Comparison of ENCODE assay signal across 22 cellular contexts in genomic region chr16:81427245-81427644, GRCh38.
"Had no signal": no experiment of that assay in that cellular context is flagged by ENCODE, and none has a peak within 500 bp of the region (broad histone marks: within the 10 kb centered on the region; RNA-seq: fewer than 3 reads in every experiment).

No MANE protein-coding gene starts in this region.

- H3K4me3 ChIP-seq: breast epithelium, esophagus squamous epithelium, left lung, lower lobe of right lung, stomach, thyroid gland, upper lobe of left lung, vagina had no signal

- DNase-seq: activated CD4-positive, alpha-beta T cell treated with anti-CD3 and anti-CD28 coated beads for 36 hours; activated CD4-positive, CD25-positive, alpha-beta regulatory T cell; activated naive CD4-positive, alpha-beta T cell; activated T-cell treated with anti-CD3 and anti-CD28 coated beads for 4 hours; activated T-cell treated with anti-CD3 and anti-CD28 coated beads, Interleukin-2, amount 50 U/mL, for 72 hours; central memory CD4-positive, alpha-beta T cell; esophagus squamous epithelium; foreskin melanocyte; left lung; lower lobe of right lung; mesenchymal stem cell; naive thymus-derived CD8-positive, alpha-beta T cell; right cardiac atrium; stimulated activated CD4-positive, alpha-beta T cell treated with anti-CD3 and anti-CD28 coated beads, Interleukin-15, amount 100 ng/mL, for 24 hours; stimulated activated CD4-positive, alpha-beta T cell treated with anti-CD3 and anti-CD28 coated beads, Interleukin-2, amount 100 ng/mL, for 24 hours; stimulated activated naive B cell treated with anti-CD40 and anti-IgM and Interleukin-4, amounts not matched to agents 10 μg/mL and 1 μg/mL and 100 μg/mL, for 72 hours; stomach; thyroid gland; upper lobe of left lung had no signal

- ATAC-seq: activated CD4-positive, alpha-beta T cell treated with anti-CD3 and anti-CD28 coated beads for 36 hours; activated naive CD4-positive, alpha-beta T cell treated with anti-CD3 and anti-CD28 coated beads, Interleukin-2, amount 50 U/mL, for 72 hours; activated T-cell treated with anti-CD3 and anti-CD28 coated beads, Interleukin-2, amount 50 U/mL, for 72 hours; left lung; lower lobe of right lung; naive thymus-derived CD8-positive, alpha-beta T cell; right cardiac atrium; stimulated activated naive B cell treated with anti-CD40 and anti-IgM and Interleukin-4, amounts not matched to agents 10 μg/mL and 1 μg/mL and 100 μg/mL, for 72 hours had no signal

- H3K36me3 ChIP-seq: breast epithelium, esophagus squamous epithelium, left lung, lower lobe of right lung, stomach, thyroid gland, upper lobe of left lung, vagina had no signal

- H3K9me3 ChIP-seq: breast epithelium, esophagus squamous epithelium, left lung, lower lobe of right lung, thyroid gland, upper lobe of left lung, vagina had no signal

- H3K27ac ChIP-seq: breast epithelium, esophagus squamous epithelium, left lung, lower lobe of right lung, stomach, thyroid gland, upper lobe of left lung, vagina had no signal

- H3K27me3 ChIP-seq: breast epithelium, esophagus squamous epithelium, left lung, stomach, thyroid gland, upper lobe of left lung, vagina had no signal

- H3K4me1 ChIP-seq: breast epithelium, lower lobe of right lung, thyroid gland had no signal
